8 cellular contexts compared by ENCODE assay signal in the genomic region with DNA sequence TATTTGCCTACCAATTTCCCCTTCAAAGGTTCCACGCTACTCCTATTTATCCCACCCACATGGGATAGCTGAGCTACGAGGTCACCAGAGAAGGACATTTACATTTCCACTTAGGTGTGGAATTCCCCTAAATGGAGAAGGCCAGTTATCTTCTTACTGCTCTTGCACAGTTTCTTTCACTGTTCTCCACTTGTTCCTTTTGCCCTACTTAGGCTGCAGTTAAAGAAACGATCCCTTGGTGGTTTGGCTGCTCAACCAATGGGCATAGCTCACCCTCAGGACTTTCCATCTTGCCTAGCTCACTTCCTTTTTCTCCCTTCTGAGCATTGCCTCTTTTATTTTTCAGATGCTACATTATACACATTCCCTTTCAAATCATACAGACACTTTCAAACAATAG. TPM values are rescaled to one million over a fixed set of nuclear protein-coding genes. Genes with fewer than 3 reads are reported as not detected.
A peak's percentile ranks its signal among the peaks of the same experiment; 100 is the strongest.
DNase-seq lines count a peak whose midpoint lies in the region; ATAC-seq and TF ChIP-seq lines count a peak whose summit lies in the region.

No MANE protein-coding gene starts in this region.

- H3K4me2 ChIP-seq in BLaER1 treated with 17β-estradiol and CSF1 and Interleukin-3, amounts not matched to agents 10 nM and 100 nM, result peak overlapping the region in 9 of 11 experiments; percentile 3 to 75 (median 55); a peak in 15 of 22 replicates

- H3K27ac ChIP-seq in BLaER1 treated with 17β-estradiol and CSF1 and Interleukin-3, amounts not matched to agents 10 nM and 100 nM, result peak overlapping the region in 7 of 11 experiments; percentile 31 to 75 (median 62); a peak in 11 of 22 replicates

- H3K9me3 Mint-ChIP-seq in activated naive CD8-positive, alpha-beta T cell treated with anti-CD3 and anti-CD28 coated beads for 36 hours, result peaks cover 5% of the 10 kb centered on the region
- H3K9me3 Mint-ChIP-seq in osteocyte (ENCODE audit: unreplicated experiment) (no peaks in the 10 kb centered on the region), Calu3 (ENCODE audit: low read depth, unreplicated experiment) (peaks cover 7% of the 10 kb centered on the region)

- ATAC-seq in GM19463 (IDR thresholded peaks at IDR 0.05; ENCODE audit: unreplicated experiment) (peak; percentile 82), HG03342 (IDR thresholded peaks at IDR 0.05; ENCODE audit: unreplicated experiment) (peak; percentile 69)

- no peaks in the 10 kb centered on the region for H3K36me3 ChIP-seq in BLaER1 treated with 17β-estradiol and CSF1 and Interleukin-3, amounts not matched to agents 10 nM and 100 nM
- H3K36me3 ChIP-seq in HAP-1 (replicated peaks), result no peaks in the 10 kb centered on the region

- H3K27me3 Mint-ChIP-seq in activated naive CD8-positive, alpha-beta T cell treated with anti-CD3 and anti-CD28 coated beads for 36 hours, result no peaks in the 10 kb centered on the region
- H3K27me3 Mint-ChIP-seq in osteocyte (ENCODE audit: unreplicated experiment) (no peaks in the 10 kb centered on the region), Calu3 (ENCODE audit: unreplicated experiment) (no peaks in the 10 kb centered on the region)

- peaks cover 21% of the 10 kb centered on the region for H3K4me1 Mint-ChIP-seq in activated naive CD8-positive, alpha-beta T cell treated with anti-CD3 and anti-CD28 coated beads for 36 hours
- peaks cover 13% of the 10 kb centered on the region for H3K4me1 Mint-ChIP-seq in osteocyte (ENCODE audit: unreplicated experiment)
- H3K4me1 Mint-ChIP-seq in Calu3 (ENCODE audit: low read depth, unreplicated experiment), result peaks cover 8% of the 10 kb centered on the region

- DNase-seq in activated naive CD8-positive, alpha-beta T cell treated with anti-CD3 and anti-CD28 coated beads for 36 hours, result no peak
- DNase-seq in osteocyte (ENCODE audit: extremely low spot score, unreplicated experiment) (no peak), HAP-1 (ENCODE audit: low spot score in 2 of 2) (no peak), Calu3 (no peak), NCI-H345 (lab: John Stamatoyannopoulos, UW) (no peak)

- H3K4me1 ChIP-seq in BLaER1 treated with 17β-estradiol and CSF1 and Interleukin-3, amounts not matched to agents 10 nM and 100 nM, result peaks cover 0 to 62% (median 29%) of the 10 kb centered on the region in 10 experiments; a peak in 14 of 20 replicates
- H3K4me1 ChIP-seq in HAP-1, result no peaks in the 10 kb centered on the region

- H3K36me3 Mint-ChIP-seq in activated naive CD8-positive, alpha-beta T cell treated with anti-CD3 and anti-CD28 coated beads for 36 hours, result peaks cover 2% of the 10 kb centered on the region
- H3K36me3 Mint-ChIP-seq in osteocyte (ENCODE audit: unreplicated experiment) (no peaks in the 10 kb centered on the region), Calu3 (ENCODE audit: insufficient read depth, unreplicated experiment) (no peaks in the 10 kb centered on the region)

- peak overlapping the region; percentile 2 for H3K27ac Mint-ChIP-seq in activated naive CD8-positive, alpha-beta T cell treated with anti-CD3 and anti-CD28 coated beads for 36 hours
- H3K27ac Mint-ChIP-seq in osteocyte (ENCODE audit: unreplicated experiment) (no peak overlapping the region), Calu3 (ENCODE audit: unreplicated experiment) (no peak overlapping the region)

- CTCF ChIA-PET in Calu3 (lab: Charles Lee), result interaction anchor here (1.0 kb wide), 1 partner anchor 14 kb away, joined by 3 read pairs; no protein-coding TSS in a partner anchor

- H3K4me3 ChIP-seq in BLaER1 treated with 17β-estradiol and CSF1 and Interleukin-3, amounts not matched to agents 10 nM and 100 nM, result no peak overlapping the region
- no peak overlapping the region for H3K4me3 ChIP-seq in HAP-1

- H4K20me1 ChIP-seq in BLaER1 treated with 17β-estradiol and CSF1 and Interleukin-3, amounts not matched to agents 10 nM and 100 nM, result no peaks in the 10 kb centered on the region

- H3K9me3 ChIP-seq in BLaER1 treated with 17β-estradiol and CSF1 and Interleukin-3, amounts not matched to agents 10 nM and 100 nM (replicated peaks in 1 of 11), result peaks cover 0 to 8% (median 6%) of the 10 kb centered on the region in 11 experiments; a peak in 4 of 22 replicates
- no peaks in the 10 kb centered on the region for H3K9me3 ChIP-seq in HAP-1

- no peaks in the 10 kb centered on the region for H3K27me3 ChIP-seq in BLaER1 treated with 17β-estradiol and CSF1 and Interleukin-3, amounts not matched to agents 10 nM and 100 nM
- H3K27me3 ChIP-seq in HAP-1 (ENCODE audit: low read depth), result peaks cover 9% of the 10 kb centered on the region

- BruUV-seq in Calu3 (replicated peaks; lab: Mats Ljungman, UMichigan), result no TSS peak

- in situ Hi-C loops in HAP-1 (cut with MboI; ENCODE audit: low sequenced_read_pairs), result no loop called here

- TF ChIP-seq CTCF in osteocyte (IDR thresholded peaks at IDR 0.05) (no peak), Calu3 (IDR thresholded peaks at IDR 0.05; ENCODE audit: unreplicated experiment) (no peak)

- no peak overlapping the region for H3K4me3 Mint-ChIP-seq in activated naive CD8-positive, alpha-beta T cell treated with anti-CD3 and anti-CD28 coated beads for 36 hours
- H3K4me3 Mint-ChIP-seq in osteocyte (ENCODE audit: unreplicated experiment) (no peak overlapping the region), Calu3 (ENCODE audit: low read depth, unreplicated experiment) (no peak overlapping the region)

- intact Hi-C loops in Calu3 (cut with micrococcal nuclease; ENCODE audit: unreplicated experiment), result no loop called here

- H3K9ac ChIP-seq in BLaER1 treated with 17β-estradiol and CSF1 and Interleukin-3, amounts not matched to agents 10 nM and 100 nM, result peak overlapping the region in 2 of 11 experiments; percentile 25 to 28; a peak in 1 of 22 replicates

RNA-seq across cellular contexts. Expression of gene NABP1, which starts 11.2 kb away (rescaled TPM):
- total RNA-seq in activated naive CD8-positive, alpha-beta T cell treated with anti-CD3 and anti-CD28 coated beads for 36 hours, result 10 to 100 TPM; 41.1 to 42.1 TPM
- total RNA-seq in osteocyte (10.6 and 12.2 TPM in 2 replicates), Calu3 (2022) (63.9 and 71.8 TPM in 2 replicates)
